In the genomic region with DNA sequence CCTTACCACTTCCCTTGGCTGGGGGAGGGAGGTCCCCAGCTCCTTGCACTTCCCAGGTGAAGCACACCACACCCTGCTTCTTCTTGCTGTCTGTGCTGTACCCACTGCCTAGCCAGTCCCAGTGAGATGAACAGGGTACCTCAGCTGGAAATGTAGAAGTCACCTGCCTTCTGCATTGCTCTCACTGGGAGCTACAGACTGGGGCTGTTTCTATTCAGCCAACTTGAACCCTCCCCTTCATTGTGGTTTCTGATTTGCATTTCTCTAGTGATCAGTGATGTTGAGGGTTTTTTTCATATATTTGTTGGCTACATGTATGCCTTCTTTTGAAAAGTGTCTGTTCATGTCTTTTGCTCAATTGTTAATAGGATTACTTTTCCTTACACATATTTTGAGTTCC, we compare ENCODE assay signal across 25 cellular contexts.
DNase-seq lines count a peak whose midpoint lies in the region; ATAC-seq, FAIRE-seq and TF ChIP-seq lines count a peak whose summit lies in the region.
"Had no signal": no experiment of that assay in that cellular context is flagged by ENCODE, and none has a peak within 500 bp of the region (broad histone marks: within the 10 kb centered on the region; RNA-seq: fewer than 3 reads in every experiment).

No MANE protein-coding gene starts in this region.

- no peaks in the 10 kb centered on the region for H3K9me2 ChIP-seq in GM23338 (ENCODE audit: insufficient read depth)

- H2AFZ ChIP-seq in GM23338 (0 out of 2 replicates have a peak overlapping the region, but pooled peaks have one; percentile 47), OCI-LY3 (ENCODE audit: low read depth, low read length) (no peak overlapping the region)
- H2AFZ ChIP-seq: parathyroid adenoma had no signal

- no peak overlapping the region for H3K4me3 ChIP-seq in GM23338
- H3K4me3 ChIP-seq in OCI-LY3 (ENCODE audit: low read length) = no peak overlapping the region
- H3K4me3 ChIP-seq: ascending aorta, esophagus squamous epithelium, sigmoid colon, SJCRH30, transverse colon had no signal

- no peak overlapping the region for H3K4me3 Mint-ChIP-seq in GM23338
- H3K4me3 Mint-ChIP-seq: activated naive CD4-positive, alpha-beta T cell treated with anti-CD3 and anti-CD28 coated beads, Interleukin-2, amount 10 ng/mL, durations not matched to agents 7 days and 5 days; natural killer cell treated with Interleukin-12 subunit alpha and Interleukin-12 subunit beta and Interleukin-15 and Interleukin-18, amount 100 ng/mL, for 72 hours; stimulated activated naive CD8-positive, alpha-beta T cell treated with anti-CD3 and anti-CD28 coated beads, Interleukin-15, Interleukin-2, amounts not matched to agents 100 ng/mL and 50 ng/mL, for 24 hours; T-helper 1 cell treated with Interleukin-12 subunit alpha and Interleukin-12 subunit beta and Interleukin-4 antibody, amounts not matched to agents 30 μg/mL and 1 μg/mL, for 36 hours had no signal

- no peaks in the 10 kb centered on the region for H3K79me2 ChIP-seq in GM23338 (replicated peaks; ENCODE audit: insufficient read depth)
- no peaks in the 10 kb centered on the region for H3K79me2 ChIP-seq in OCI-LY3 (ENCODE audit: low read length)
- H3K79me2 ChIP-seq: parathyroid adenoma had no signal

- H3K9me3 ChIP-seq in OCI-LY3 (ENCODE audit: insufficient read depth, low read length) = no peaks in the 10 kb centered on the region
- H3K9me3 ChIP-seq: ascending aorta, esophagus squamous epithelium, sigmoid colon, SJCRH30, transverse colon had no signal

- no peaks in the 10 kb centered on the region for H3K27me3 Mint-ChIP-seq in GM23338 (ENCODE audit: insufficient read depth, low read depth, poor library complexity)
- H3K27me3 Mint-ChIP-seq: activated naive CD4-positive, alpha-beta T cell treated with anti-CD3 and anti-CD28 coated beads, Interleukin-2, amount 10 ng/mL, durations not matched to agents 7 days and 5 days; stimulated activated naive CD8-positive, alpha-beta T cell treated with anti-CD3 and anti-CD28 coated beads, Interleukin-15, Interleukin-2, amounts not matched to agents 100 ng/mL and 50 ng/mL, for 24 hours had no signal

- no peak overlapping the region for H3K27ac Mint-ChIP-seq in GM23338
- H3K27ac Mint-ChIP-seq: activated naive CD4-positive, alpha-beta T cell treated with anti-CD3 and anti-CD28 coated beads, Interleukin-2, amount 10 ng/mL, durations not matched to agents 7 days and 5 days; natural killer cell treated with Interleukin-12 subunit alpha and Interleukin-12 subunit beta and Interleukin-15 and Interleukin-18, amount 100 ng/mL, for 72 hours; stimulated activated naive CD8-positive, alpha-beta T cell treated with anti-CD3 and anti-CD28 coated beads, Interleukin-15, Interleukin-2, amounts not matched to agents 100 ng/mL and 50 ng/mL, for 24 hours; T-helper 1 cell treated with Interleukin-12 subunit alpha and Interleukin-12 subunit beta and Interleukin-4 antibody, amounts not matched to agents 30 μg/mL and 1 μg/mL, for 36 hours had no signal

- no peaks in the 10 kb centered on the region; the same call in 2 of the 3 replicates for H3K9me3 Mint-ChIP-seq in GM23338
- H3K9me3 Mint-ChIP-seq: activated naive CD4-positive, alpha-beta T cell treated with anti-CD3 and anti-CD28 coated beads, Interleukin-2, amount 10 ng/mL, durations not matched to agents 7 days and 5 days; natural killer cell treated with Interleukin-12 subunit alpha and Interleukin-12 subunit beta and Interleukin-15 and Interleukin-18, amount 100 ng/mL, for 72 hours; stimulated activated naive CD8-positive, alpha-beta T cell treated with anti-CD3 and anti-CD28 coated beads, Interleukin-15, Interleukin-2, amounts not matched to agents 100 ng/mL and 50 ng/mL, for 24 hours; T-helper 1 cell treated with Interleukin-12 subunit alpha and Interleukin-12 subunit beta and Interleukin-4 antibody, amounts not matched to agents 30 μg/mL and 1 μg/mL, for 36 hours had no signal

- peaks cover 4% of the 10 kb centered on the region; the same call in 2 of the 3 replicates for H3K4me1 Mint-ChIP-seq in GM23338
- H3K4me1 Mint-ChIP-seq: activated naive CD4-positive, alpha-beta T cell treated with anti-CD3 and anti-CD28 coated beads, Interleukin-2, amount 10 ng/mL, durations not matched to agents 7 days and 5 days had no signal

- H3K27me3 ChIP-seq in GM23338 (ENCODE audit: insufficient read depth) = no peaks in the 10 kb centered on the region
- H3K27me3 ChIP-seq in OCI-LY3 (ENCODE audit: low read depth, low read length) = peaks cover 32% of the 10 kb centered on the region
- H3K27me3 ChIP-seq: ascending aorta, esophagus squamous epithelium, sigmoid colon, SJCRH30, transverse colon had no signal

- no peaks in the 10 kb centered on the region for H3K36me3 Mint-ChIP-seq in GM23338 (ENCODE audit: low read depth)
- H3K36me3 Mint-ChIP-seq: activated naive CD4-positive, alpha-beta T cell treated with anti-CD3 and anti-CD28 coated beads, Interleukin-2, amount 10 ng/mL, durations not matched to agents 7 days and 5 days; natural killer cell treated with Interleukin-12 subunit alpha and Interleukin-12 subunit beta and Interleukin-15 and Interleukin-18, amount 100 ng/mL, for 72 hours had no signal

- DNase-seq in GM23338 (ENCODE audit: low spot score) (no peak), cerebellar cortex (ENCODE audit: low spot score) (no peak), D721Med (ENCODE audit: insufficient read length, low spot score) (no peak), NCI-H748 (lab: John Stamatoyannopoulos, UW; ENCODE audit: unreplicated experiment) (no peak)
- DNase-seq: activated naive CD4-positive, alpha-beta T cell treated with anti-CD3 and anti-CD28 coated beads, Interleukin-2, amount 10 ng/mL, durations not matched to agents 7 days and 5 days; activated T-cell treated with anti-CD3 and anti-CD28 coated beads for 4 hours; cerebellar nuclear complex; COR-L47; effector memory CD4-positive, alpha-beta T cell; esophagus squamous epithelium; IMR-90; NCI-H146; NCI-H748 treated with DMSO at 0.1 percent for 48 hours; sigmoid colon; SJCRH30; transverse colon had no signal

- H4K20me1 ChIP-seq in GM23338 (replicated peaks; ENCODE audit: insufficient read depth) = no peaks in the 10 kb centered on the region
- no peaks in the 10 kb centered on the region for H4K20me1 ChIP-seq in OCI-LY3 (ENCODE audit: insufficient read depth, low read length)

- no peak overlapping the region for H3K27ac ChIP-seq in GM23338 (ENCODE audit: low read depth)
- no peak overlapping the region for H3K27ac ChIP-seq in OCI-LY3 (ENCODE audit: low read length)
- H3K27ac ChIP-seq: ascending aorta, esophagus squamous epithelium, parathyroid adenoma, sigmoid colon, SJCRH30, transverse colon, VCaP had no signal

- TF ChIP-seq CTCF in GM23338 (conservative IDR thresholded peaks at IDR 0.05; ENCODE audit: low read depth in 2 of 2) (no peak), OCI-LY3 (IDR thresholded peaks at IDR 0.05; ENCODE audit: low read depth, low read length) (no peak), D721Med (IDR thresholded peaks at IDR 0.05; ENCODE audit: insufficient read depth, missing control alignments) (no peak)

- H3K4me1 ChIP-seq in GM23338 (ENCODE audit: insufficient read depth) (no peaks in the 10 kb centered on the region; the same call in 1 of the 2 replicates), OCI-LY3 (ENCODE audit: low read length) (peaks cover 13% of the 10 kb centered on the region)
- H3K4me1 ChIP-seq: ascending aorta, esophagus squamous epithelium, parathyroid adenoma, sigmoid colon, SJCRH30, transverse colon had no signal

- peak; percentile 90 for ATAC-seq in GM19397 (IDR thresholded peaks at IDR 0.05; ENCODE audit: unreplicated experiment)
- no peak for ATAC-seq in GM23338
- ATAC-seq in HG03103 (IDR thresholded peaks at IDR 0.05; ENCODE audit: low read depth, unreplicated experiment) = peak; percentile 73

- H3K36me3 ChIP-seq in GM23338 (ENCODE audit: insufficient read depth) = no peaks in the 10 kb centered on the region
- no peaks in the 10 kb centered on the region for H3K36me3 ChIP-seq in OCI-LY3 (replicated peaks; ENCODE audit: low read depth, low read length)
- H3K36me3 ChIP-seq: ascending aorta, esophagus squamous epithelium, sigmoid colon, SJCRH30, transverse colon had no signal

- no peak for FAIRE-seq in D721Med (lab: Jason Lieb, UNC)

- H3K9ac ChIP-seq in OCI-LY3 (ENCODE audit: low read length) = no peak overlapping the region
- H3K9ac ChIP-seq: parathyroid adenoma had no signal

- H3K4me2 ChIP-seq in GM23338 (no peak overlapping the region), OCI-LY3 (ENCODE audit: low read length) (peak overlapping the region; percentile 22; the same call in 1 of the 2 replicates)

- no peaks in the 10 kb centered on the region for H3F3A ChIP-seq in GM23338 (replicated peaks; ENCODE audit: low read depth)

TF ChIP-seq in GM23338, 12 proteins besides CTCF, POLR2A, EP300 and RAD21 (continues in another document):
- TF ChIP-seq ETS1 (IDR thresholded peaks at IDR 0.05) = no peak
